ENCODE assay signal across 8 cellular contexts in genomic region chr5:69189162-69190086, GRCh38. TPM values are rescaled to one million over a fixed set of nuclear protein-coding genes. Genes with fewer than 3 reads are reported as not detected.
A peak's percentile ranks its signal among the peaks of the same experiment; 100 is the strongest.
DNase-seq lines count a peak whose midpoint lies in the region; ATAC-seq and TF ChIP-seq lines count a peak whose summit lies in the region.

Gene CENPH (plus strand): TSS chr5:69189583. CDS start chr5:69189635, 52 bp downstream.

- ATAC-seq in GM21786 (IDR thresholded peaks at IDR 0.05; ENCODE audit: unreplicated experiment) (peak; percentile 96), Panc1 (peak; percentile 97)

- no peak for TF ChIP-seq CTCF in KMS-11 (conservative IDR thresholded peaks at IDR 0.05; ENCODE audit: low read depth, low read length)
- TF ChIP-seq CTCF in Panc1 (IDR thresholded peaks at IDR 0.05): no peak

- no peaks in the 10 kb centered on the region for H3K27me3 Mint-ChIP-seq in activated T-cell treated with anti-CD3 and anti-CD28 coated beads, Interleukin-2, amount 50 U/mL, for 24 hours

- POLR2A ChIA-PET in Panc1 (lab: Charles Lee): interaction anchor here (0.6 to 1.3 kb wide), 5 partner anchors 18 to 45 kb away, joined by 3 to 10 read pairs (median 4); no protein-coding TSS in a partner anchor

- H3K27ac ChIP-seq in KMS-11 (peak within 1 kb of the TSS; percentile 83), Panc1 (ENCODE audit: low read length) (peak within 1 kb of the TSS; percentile 94), esophagus (ENCODE audit: low read depth in 2 of 2, low read length in 1 of 2) (peak within 1 kb of the TSS; percentile 47 to 86)

- intact Hi-C loops in Panc1 (cut with micrococcal nuclease; ENCODE audit: unreplicated experiment): no loop called here

- no peaks in the 10 kb centered on the region for H3K9me3 Mint-ChIP-seq in activated T-cell treated with anti-CD3 and anti-CD28 coated beads, Interleukin-2, amount 50 U/mL, for 24 hours

- BruUV-seq in Panc1 (replicated peaks; lab: Mats Ljungman, UMichigan): no TSS peak

- H3K4me1 Mint-ChIP-seq in activated T-cell treated with anti-CD3 and anti-CD28 coated beads, Interleukin-2, amount 50 U/mL, for 24 hours (ENCODE audit: low read depth): peaks cover 16% of the 10 kb centered on the region

- H3K4me1 ChIP-seq in KMS-11 (ENCODE audit: low read depth, poor library complexity, severe bottlenecking) (peaks cover 15% of the 10 kb centered on the region), Panc1 (ENCODE audit: control insufficient read depth, insufficient read depth, low read length) (peaks cover 3% of the 10 kb centered on the region; the same call in 1 of the 2 replicates), esophagus (ENCODE audit: control insufficient read depth in 2 of 2, insufficient read depth in 2 of 2, low read length in 1 of 2) (no peaks in the 10 kb centered on the region), mucosa of stomach (ENCODE audit: control insufficient read depth, insufficient read depth, low read length) (peaks cover 8% of the 10 kb centered on the region)

- H3K4me3 Mint-ChIP-seq in activated T-cell treated with anti-CD3 and anti-CD28 coated beads, Interleukin-2, amount 50 U/mL, for 24 hours: peak within 1 kb of the TSS; percentile 91

- peaks cover 33% of the 10 kb centered on the region for H3K36me3 Mint-ChIP-seq in activated T-cell treated with anti-CD3 and anti-CD28 coated beads, Interleukin-2, amount 50 U/mL, for 24 hours (ENCODE audit: low read depth)

- in situ Hi-C loops in Panc1 (cut with HindIII; ENCODE audit: low pct_unique_long_range_greater_than_20kb, low sequenced_read_pairs): no loop called here

- peaks cover 8% of the 10 kb centered on the region; the same call in 1 of the 2 replicates for H3K79me2 ChIP-seq in KMS-11 (ENCODE audit: insufficient read depth, low read depth)

- CTCF ChIA-PET in Panc1 (lab: Charles Lee): interaction anchor here (0.6 kb wide), 3 partner anchors 26 to 49 kb away, joined by 3 to 6 read pairs (median 5); no protein-coding TSS in a partner anchor

- H2AFZ ChIP-seq in KMS-11 (ENCODE audit: low read depth): peak within 1 kb of the TSS; percentile 71

- H3K9me3 ChIP-seq in Panc1 (ENCODE audit: control insufficient read depth, insufficient read depth, low read depth, low read length): no peaks in the 10 kb centered on the region
- no peaks in the 10 kb centered on the region for H3K9me3 ChIP-seq in esophagus (ENCODE audit: control insufficient read depth in 2 of 2, insufficient read depth in 1 of 2, low read depth in 1 of 2, low read length in 1 of 2)
- H3K9me3 ChIP-seq in mucosa of stomach (ENCODE audit: control insufficient read depth, low read length): no peaks in the 10 kb centered on the region

- WGBS in esophagus, 2 donors: 0 to 1% methylated on average over 55 of the region's 55 CpGs

- H3K4me2 ChIP-seq in KMS-11: peak within 1 kb of the TSS; percentile 77

- H3K9ac ChIP-seq in KMS-11 (peak within 1 kb of the TSS; percentile 73), mucosa of stomach (ENCODE audit: low read length) (peak within 1 kb of the TSS; percentile 85)

- H3K27me3 ChIP-seq in KMS-11 (ENCODE audit: insufficient read depth, low read depth) (no peaks in the 10 kb centered on the region), Panc1 (ENCODE audit: control insufficient read depth, insufficient read depth, low read length) (no peaks in the 10 kb centered on the region), esophagus (ENCODE audit: control insufficient read depth in 1 of 2, insufficient read depth in 2 of 2, low read length in 2 of 2) (no peaks in the 10 kb centered on the region), mucosa of stomach (ENCODE audit: control insufficient read depth, insufficient read depth, low read length) (no peaks in the 10 kb centered on the region)

- no peaks in the 10 kb centered on the region for H4K20me1 ChIP-seq in KMS-11 (ENCODE audit: insufficient read depth)

- DNase-seq in DMS79 treated with DMSO at 0.1 percent for 48 hours (lab: John Stamatoyannopoulos, UW) (peak; percentile 67), Panc1 (ENCODE audit: low read depth, low spot score) (peak; percentile 84)
- DNase-seq in activated T-cell treated with anti-CD3 and anti-CD28 coated beads, Interleukin-2, amount 50 U/mL, for 24 hours: peak; percentile 95
- peak; percentile 83 for DNase-seq in stimulated activated CD8-positive, alpha-beta memory T cell treated with anti-CD3 and anti-CD28 coated beads, Interleukin-7, amount 100 ng/mL, for 1 hour (ENCODE audit: low read depth in 2 of 2)

- peak within 1 kb of the TSS; percentile 96 for H3K27ac Mint-ChIP-seq in activated T-cell treated with anti-CD3 and anti-CD28 coated beads, Interleukin-2, amount 50 U/mL, for 24 hours

- H3K36me3 ChIP-seq in KMS-11 (ENCODE audit: insufficient read depth): no peaks in the 10 kb centered on the region
- H3K36me3 ChIP-seq in Panc1 (ENCODE audit: control insufficient read depth, insufficient read depth, low read length): no peaks in the 10 kb centered on the region
- H3K36me3 ChIP-seq in esophagus (ENCODE audit: control insufficient read depth in 2 of 2, insufficient read depth in 2 of 2, low read length in 1 of 2): no peaks in the 10 kb centered on the region
- no peaks in the 10 kb centered on the region for H3K36me3 ChIP-seq in mucosa of stomach (ENCODE audit: control insufficient read depth, insufficient read depth, low read length)

- peak within 1 kb of the TSS; percentile 26 for H3K4me3 ChIP-seq in KMS-11 (IDR thresholded peaks at IDR 0.05; ENCODE audit: insufficient read depth, low read depth, low read length)
- peak within 1 kb of the TSS; percentile 81 to 98 for H3K4me3 ChIP-seq in Panc1 (ENCODE audit: low read depth in 2 of 2, low read length in 2 of 2)
- peak within 1 kb of the TSS; percentile 72 to 84 for H3K4me3 ChIP-seq in esophagus (ENCODE audit: low read depth in 1 of 2, low read length in 2 of 2)
- peak within 1 kb of the TSS; percentile 93 for H3K4me3 ChIP-seq in mucosa of stomach (ENCODE audit: low read length)

RNA-seq across cellular contexts. Expression of gene CENPH, which starts in this region (rescaled TPM):
- 35.6 TPM for total RNA-seq in Panc1 (2021; ENCODE audit: unreplicated experiment)
- polyA plus RNA-seq in Panc1 (2012; ENCODE audit: insufficient read length): 22.7 TPM
- polyA plus RNA-seq in esophagus: 1 to 10 TPM; 7.2 to 8.4 TPM

Comparison
In these comparisons a context has a peak if more than half of its experiments do, and no peak if none do; other contexts are left out.
1. Peak in every context shown above with its lines: DNase-seq, ATAC-seq, H3K4me3 ChIP-seq and H3K27ac ChIP-seq.
2. H3K4me3 ChIP-seq: peak in every context shown above with its lines; median percentile 93 in mucosa of stomach; 90 in Panc1; 78 in esophagus; 26 in KMS-11.